8 cellular contexts compared by ENCODE assay signal in genomic region chr14:77032854-77033621, GRCh38. TPM values are rescaled to one million over a fixed set of nuclear protein-coding genes. Genes with fewer than 3 reads are reported as not detected.
A peak's percentile ranks its signal among the peaks of the same experiment; 100 is the strongest.
DNase-seq lines count a peak whose midpoint lies in the region; ATAC-seq and TF ChIP-seq lines count a peak whose summit lies in the region.

No MANE protein-coding gene starts in this region.

- CTCF ChIA-PET in SK-N-SH (lab: Yijun Ruan, JAX), result interaction anchor here (0.7 to 24.4 kb wide), 9 partner anchors 9 to 121 kb away, joined by 3 to 484 read pairs (median 5); no protein-coding TSS in a partner anchor

- POLR2A ChIA-PET in SK-N-SH (lab: Yijun Ruan, JAX), result interaction anchor here (0.7 to 1.2 kb wide), 3 partner anchors 8 to 113 kb away, joined by 3 to 6 read pairs (median 4); no protein-coding TSS in a partner anchor

- H3K9me2 ChIP-seq in SK-N-SH, result no peaks in the 10 kb centered on the region

- H4K20me1 ChIP-seq in SK-N-SH (ENCODE audit: insufficient read depth) (no peaks in the 10 kb centered on the region), osteoblast (ENCODE audit: insufficient read depth, low read length) (no peaks in the 10 kb centered on the region)

- WGBS in SK-N-SH (ENCODE audit: low lambda C conversion rate), result 10% methylated on average over 37 of the region's 50 CpGs
- WGBS in tibial nerve, 2 donors, result 2 to 4% methylated on average over 41 to 50 of the region's 50 CpGs

- TF ChIP-seq POLR2A in tibial nerve (IDR thresholded peaks at IDR 0.05), result peak; percentile 31 to 46

- TF ChIP-seq RAD21 in SK-N-SH (IDR thresholded peaks at IDR 0.05; ENCODE audit: low read length), result peak; percentile 17; the same call in 1 of the 2 replicates

- peak overlapping the region; percentile 91 for H3K4me3 Mint-ChIP-seq in activated naive CD8-positive, alpha-beta T cell
- H3K4me3 Mint-ChIP-seq in glutamatergic neuron (ENCODE audit: unreplicated experiment), result peak overlapping the region; percentile 71

- H3K4me3 ChIP-seq in SK-N-SH (ENCODE audit: low read depth in 2 of 2, low read length in 1 of 2) (peak overlapping the region; percentile 52 to 64), osteoblast (ENCODE audit: insufficient read depth, low read length) (peak overlapping the region; percentile 76), tibial nerve (peak overlapping the region; percentile 30 to 64 (median 58))

- H3K36me3 ChIP-seq in SK-N-SH (replicated peaks in 1 of 2; ENCODE audit: control insufficient read depth in 1 of 2, insufficient read depth in 2 of 2, low read length in 1 of 2) (no peaks in the 10 kb centered on the region), osteoblast (ENCODE audit: insufficient read depth, low read length) (no peaks in the 10 kb centered on the region), tibial nerve (no peaks in the 10 kb centered on the region)

- no peak for TF ChIP-seq CTCF in SK-N-SH (IDR thresholded peaks at IDR 0.05)
- TF ChIP-seq CTCF in glutamatergic neuron (IDR thresholded peaks at IDR 0.05; ENCODE audit: partially characterized antibody, unreplicated experiment), result no peak
- no peak for TF ChIP-seq CTCF in osteoblast (IDR thresholded peaks at IDR 0.05; ENCODE audit: extremely low read depth, low read depth, low read length)
- peak in 2 of 5 experiments; percentile 19 to 40 for TF ChIP-seq CTCF in tibial nerve (IDR thresholded peaks at IDR 0.05)

- peaks cover 40% of the 10 kb centered on the region for H3K79me2 ChIP-seq in SK-N-SH (ENCODE audit: insufficient read depth)
- no peaks in the 10 kb centered on the region for H3K79me2 ChIP-seq in osteoblast (ENCODE audit: insufficient read depth, low read length)

- H3K36me3 Mint-ChIP-seq in activated naive CD8-positive, alpha-beta T cell, result peaks cover 4% of the 10 kb centered on the region
- H3K36me3 Mint-ChIP-seq in glutamatergic neuron (ENCODE audit: unreplicated experiment), result no peaks in the 10 kb centered on the region

- H3K4me2 ChIP-seq in SK-N-SH (peak overlapping the region; percentile 83), osteoblast (ENCODE audit: insufficient read depth, low read length) (peak overlapping the region; percentile 95)

- H3K27ac ChIP-seq in SK-N-SH (ENCODE audit: low read depth in 2 of 2, low read length in 1 of 2), result peak overlapping the region; percentile 97 to 99
- H3K27ac ChIP-seq in osteoblast (ENCODE audit: low read depth, low read length), result peak overlapping the region; percentile 99
- peak overlapping the region; percentile 87 to 99 (median 99) for H3K27ac ChIP-seq in tibial nerve

- H3K4me1 ChIP-seq in SK-N-SH (ENCODE audit: control insufficient read depth in 1 of 2, insufficient read depth in 2 of 2, low read depth in 1 of 2, low read length in 1 of 2), result peaks cover 51 to 52% of the 10 kb centered on the region in 2 experiments
- H3K4me1 ChIP-seq in osteoblast (ENCODE audit: insufficient read depth, low read length), result peaks cover 54% of the 10 kb centered on the region
- peaks cover 6 to 85% (median 65%) of the 10 kb centered on the region in 4 donors for H3K4me1 ChIP-seq in tibial nerve

- peak overlapping the region; percentile 92 for H3K9ac ChIP-seq in SK-N-SH

- H3F3A ChIP-seq in SK-N-SH (replicated peaks; ENCODE audit: insufficient read depth), result peaks cover 51% of the 10 kb centered on the region

- ATAC-seq in GM19455 (IDR thresholded peaks at IDR 0.05; ENCODE audit: unreplicated experiment), result peak; percentile 6

- H3K27me3 ChIP-seq in SK-N-SH (ENCODE audit: insufficient read depth), result no peaks in the 10 kb centered on the region
- H3K27me3 ChIP-seq in osteoblast (ENCODE audit: insufficient read depth, low read length), result no peaks in the 10 kb centered on the region
- H3K27me3 ChIP-seq in tibial nerve, result no peaks in the 10 kb centered on the region

- H2AFZ ChIP-seq in SK-N-SH (ENCODE audit: low read depth) (0 out of 2 replicates have a peak overlapping the region, but pooled peaks have one; percentile 13), osteoblast (ENCODE audit: low read length) (peak overlapping the region; percentile 69)

- peaks cover 79% of the 10 kb centered on the region for H3K4me1 Mint-ChIP-seq in activated naive CD8-positive, alpha-beta T cell (ENCODE audit: low read depth)
- H3K4me1 Mint-ChIP-seq in glutamatergic neuron (ENCODE audit: low read depth, unreplicated experiment), result peaks cover 49% of the 10 kb centered on the region

- no peaks in the 10 kb centered on the region for H3K9me3 Mint-ChIP-seq in activated naive CD8-positive, alpha-beta T cell (ENCODE audit: low read depth)
- H3K9me3 Mint-ChIP-seq in glutamatergic neuron (ENCODE audit: unreplicated experiment), result peaks cover 18% of the 10 kb centered on the region

- peak; percentile 4 to 35; a peak in 2 of 4 replicates for TF ChIP-seq EP300 in SK-N-SH (IDR thresholded peaks at IDR 0.05; ENCODE audit: borderline replicate concordance in 1 of 2, low read depth in 1 of 2, low read length in 1 of 2)
- TF ChIP-seq EP300 in tibial nerve (IDR thresholded peaks at IDR 0.05), result peak; percentile 50 to 96

- H3K9me3 ChIP-seq in SK-N-SH (no peaks in the 10 kb centered on the region), osteoblast (ENCODE audit: low read depth, low read length) (no peaks in the 10 kb centered on the region), tibial nerve (no peaks in the 10 kb centered on the region)

- peak; percentile 91 for DNase-seq in AG20443 (ENCODE audit: low spot score)
- DNase-seq in NCI-H1048 (lab: John Stamatoyannopoulos, UW), result peak; percentile 94
- DNase-seq in SK-N-SH, result peak; percentile 87
- DNase-seq in glutamatergic neuron, result peak; percentile 89
- peak; percentile 98 for DNase-seq in osteoblast (ENCODE audit: insufficient read length, low spot score, missing footprints)
- peak; percentile 89 to 90 for DNase-seq in tibial nerve (ENCODE audit: low spot score in 2 of 2)

- peak overlapping the region; percentile 94 for H3K27ac Mint-ChIP-seq in activated naive CD8-positive, alpha-beta T cell
- H3K27ac Mint-ChIP-seq in glutamatergic neuron (ENCODE audit: unreplicated experiment), result peak overlapping the region; percentile 85

- H3K27me3 Mint-ChIP-seq in activated naive CD8-positive, alpha-beta T cell, result no peaks in the 10 kb centered on the region
- peaks cover 11% of the 10 kb centered on the region for H3K27me3 Mint-ChIP-seq in glutamatergic neuron (ENCODE audit: unreplicated experiment)

TF ChIP-seq in SK-N-SH, 30 proteins besides CTCF, POLR2A, EP300 and RAD21 (continues in another document):
- peak; percentile 37; the same call in 1 of the 2 replicates for TF ChIP-seq USF1 (IDR thresholded peaks at IDR 0.05; ENCODE audit: borderline replicate concordance, low read depth)
- peak; percentile 23 for TF ChIP-seq TCF12 (IDR thresholded peaks at IDR 0.05)
- TF ChIP-seq MAX (IDR thresholded peaks at IDR 0.05; ENCODE audit: low read depth), result peak; percentile 68; the same call in 1 of the 2 replicates
- TF ChIP-seq POLR2AphosphoS5 (IDR thresholded peaks at IDR 0.05; ENCODE audit: low read depth, low read length), result peak; percentile 91
- TF ChIP-seq FOSL2 (IDR thresholded peaks at IDR 0.05; ENCODE audit: borderline replicate concordance, low read depth), result no peak
- TF ChIP-seq ZBTB33 (IDR thresholded peaks at IDR 0.05; ENCODE audit: borderline replicate concordance, low read depth), result peak; percentile 74; the same call in 1 of the 2 replicates
- TF ChIP-seq PBX3 (IDR thresholded peaks at IDR 0.05), result peak; percentile 13; the same call in 1 of the 2 replicates
- peak; percentile 16; the same call in 1 of the 2 replicates for TF ChIP-seq FOXM1 (IDR thresholded peaks at IDR 0.05; ENCODE audit: low read depth)
- TF ChIP-seq SMC3 (IDR thresholded peaks at IDR 0.05; ENCODE audit: low read depth, low read length), result no peak

RNA-seq across cellular contexts. Expression of gene IRF2BPL, which starts 4.5 kb away (rescaled TPM):
- 10.9 and 17.1 TPM in 2 replicates for polyA plus RNA-seq in SK-N-SH (2012; rRNA removed)
- polyA plus RNA-seq in SK-N-SH (2012; cell fraction: cytosol; rRNA removed), result 9.1 and 14.4 TPM in 2 replicates
- polyA plus RNA-seq in SK-N-SH (2012; cell fraction: nucleus; rRNA removed), result 16.2 and 16.9 TPM in 2 replicates
- total RNA-seq in glutamatergic neuron (ENCODE audit: unreplicated experiment) (23.3 TPM), osteoblast (19.4 and 26.4 TPM in 2 replicates), tibial nerve (10 to 100 TPM; 52.4 to 69.2 (median 60.7) TPM)

Comparison
In these comparisons a context has a peak if more than half of its experiments do, and no peak if none do; other contexts are left out.
1. Peak in every context shown above with its lines: DNase-seq, ATAC-seq, H3K4me3 ChIP-seq and H3K27ac ChIP-seq.